Comparison of ENCODE assay signal across 27 cellular contexts in the genomic region with DNA sequence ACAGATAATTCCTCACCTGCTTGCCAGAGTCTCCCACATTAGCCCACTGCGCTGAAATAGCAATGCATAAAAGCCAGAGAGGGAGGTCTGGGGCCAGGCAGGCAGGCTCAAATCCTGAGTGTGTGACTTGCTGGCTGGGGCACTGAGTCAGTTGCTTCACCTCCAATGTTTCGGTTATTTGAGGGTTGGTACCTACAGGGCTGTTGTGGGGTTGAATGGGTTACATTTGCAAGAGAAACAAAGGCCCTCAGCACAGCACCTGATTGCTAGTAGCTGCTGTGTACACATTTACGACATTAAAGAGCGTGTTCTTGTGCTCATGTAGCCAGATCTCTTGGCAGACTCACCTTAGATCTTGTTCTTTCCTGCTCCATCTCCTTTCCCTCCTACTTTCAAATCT. TPM values are rescaled to one million over a fixed set of nuclear protein-coding genes. Genes with fewer than 3 reads are reported as not detected.
"Had no signal": no experiment of that assay in that cellular context is flagged by ENCODE, and none has a peak within 500 bp of the region (broad histone marks: within the 10 kb centered on the region; RNA-seq: fewer than 3 reads in every experiment).

No MANE protein-coding gene starts in this region.

- H3K27ac Mint-ChIP-seq: activated CD8-positive, alpha-beta T cell treated with anti-CD3 and anti-CD28 coated beads for 36 hours; activated naive CD4-positive, alpha-beta T cell treated with anti-CD3 and anti-CD28 coated beads, Interleukin-2, amount 10 ng/mL, durations not matched to agents 7 days and 5 days; activated naive CD8-positive, alpha-beta T cell treated with anti-CD3 and anti-CD28 coated beads for 36 hours; activated T-cell treated with anti-CD3 and anti-CD28 coated beads, Interleukin-2, amount 50 U/mL, for 72 hours; activated T-helper 2 cell treated with anti-CD3 and anti-CD28 coated beads, Interferon-gamma antibody, Interleukin-2, Interleukin-4, amounts not matched to agents 10 μg/mL and 5 μg/mL and 100 μg/mL, durations not matched to agents 14 hours and 24 hours and 36 hours; IgD-negative memory B cell; T-cell had no signal

- H3K9me3 Mint-ChIP-seq: activated CD8-positive, alpha-beta T cell treated with anti-CD3 and anti-CD28 coated beads for 36 hours; activated naive CD4-positive, alpha-beta T cell treated with anti-CD3 and anti-CD28 coated beads, Interleukin-2, amount 10 ng/mL, durations not matched to agents 7 days and 5 days; activated T-helper 2 cell treated with anti-CD3 and anti-CD28 coated beads, Interferon-gamma antibody, Interleukin-2, Interleukin-4, amounts not matched to agents 10 μg/mL and 5 μg/mL and 100 μg/mL, durations not matched to agents 14 hours and 24 hours and 36 hours; T-cell had no signal

- H3K36me3 Mint-ChIP-seq: activated naive CD4-positive, alpha-beta T cell treated with anti-CD3 and anti-CD28 coated beads, Interleukin-2, amount 10 ng/mL, durations not matched to agents 7 days and 5 days; activated naive CD8-positive, alpha-beta T cell treated with anti-CD3 and anti-CD28 coated beads for 36 hours; IgD-negative memory B cell; T-cell had no signal

- H3K4me1 Mint-ChIP-seq: activated naive CD4-positive, alpha-beta T cell treated with anti-CD3 and anti-CD28 coated beads, Interleukin-2, amount 10 ng/mL, durations not matched to agents 7 days and 5 days; activated naive CD8-positive, alpha-beta T cell treated with anti-CD3 and anti-CD28 coated beads for 36 hours; IgD-negative memory B cell; T-cell had no signal

- H3K4me3 Mint-ChIP-seq: activated CD8-positive, alpha-beta T cell treated with anti-CD3 and anti-CD28 coated beads for 36 hours; activated naive CD4-positive, alpha-beta T cell treated with anti-CD3 and anti-CD28 coated beads, Interleukin-2, amount 10 ng/mL, durations not matched to agents 7 days and 5 days; activated naive CD8-positive, alpha-beta T cell treated with anti-CD3 and anti-CD28 coated beads for 36 hours; activated T-cell treated with anti-CD3 and anti-CD28 coated beads, Interleukin-2, amount 50 U/mL, for 72 hours; IgD-negative memory B cell; T-cell had no signal

- H3K36me3 ChIP-seq: brain microvascular endothelial cell, cardiac muscle cell, WERI-Rb-1 had no signal

- H3K27ac ChIP-seq: brain microvascular endothelial cell, cardiac muscle cell, SK-N-MC, WERI-Rb-1 had no signal

- H3K27me3 ChIP-seq: brain microvascular endothelial cell had no signal

- H3K4me3 ChIP-seq: cardiac muscle cell, SK-N-MC had no signal

- DNase-seq: activated CD4-positive, alpha-beta T cell treated with anti-CD3 and anti-CD28 coated beads for 4 hours; activated CD8-positive, alpha-beta memory T cell treated with anti-CD3 and anti-CD28 coated beads, Interleukin-2, amount 50 U/mL, for 4 hours; activated CD8-positive, alpha-beta T cell treated with anti-CD3 and anti-CD28 coated beads for 36 hours; activated gamma-delta T cell treated with Interleukin-2 at 50 U/mL for 16 hours; activated naive CD4-positive, alpha-beta T cell treated with anti-CD3 and anti-CD28 coated beads, Interleukin-2, amount 10 ng/mL, durations not matched to agents 7 days and 5 days; activated naive CD8-positive, alpha-beta T cell treated with anti-CD3 and anti-CD28 coated beads for 36 hours; activated T-cell treated with anti-CD3 and anti-CD28 coated beads, Interleukin-2, amount 50 U/mL, for 72 hours; brain microvascular endothelial cell; KG1; NCI-H1092; NCI-H1417 treated with DMSO at 0.1 percent for 48 hours; NCI-H1694; NCI-H2029 treated with DMSO at 0.1 percent for 48 hours; NCI-H446 treated with DMSO at 0.1 percent for 48 hours; NCI-H524 treated with DMSO at 0.1 percent for 48 hours; NCI-H748 treated with DMSO at 0.1 percent for 48 hours; OCI-M1; RPMI8226; T-cell; T-helper 2 cell; T1000; WERI-Rb-1 had no signal

RNA-seq across cellular contexts. Expression of a gene that starts 34.1 kb away (rescaled TPM):
- total RNA-seq: LHCN-M2 had no signal
